35 cellular contexts compared by ENCODE assay signal in genomic region chr10:11714750-11715365, GRCh38.
"Had no signal": no experiment of that assay in that cellular context is flagged by ENCODE, and none has a peak within 500 bp of the region (broad histone marks: within the 10 kb centered on the region; RNA-seq: fewer than 3 reads in every experiment).

No MANE protein-coding gene starts in this region.

- DNase-seq: activated B cell treated with CpG ODN at 0.5 μM for 24 hours; activated CD4-positive, alpha-beta memory T cell treated with anti-CD3 and anti-CD28 coated beads for 36 hours; activated CD4-positive, alpha-beta T cell treated with anti-CD3 and anti-CD28 coated beads for 4 hours; activated CD4-positive, alpha-beta T cell treated with anti-CD3 and anti-CD28 coated beads, Interleukin-2, amount 50 U/mL, for 1 hour; activated CD4-positive, CD25-positive, alpha-beta regulatory T cell treated with anti-CD3 and anti-CD28 coated beads, Interleukin-2, amount 50 U/mL, for 72 hours; activated CD8-positive, alpha-beta memory T cell treated with anti-CD3 and anti-CD28 coated beads, Interleukin-2, amount 50 U/mL, for 4 hours; activated gamma-delta T cell treated with Interleukin-2 at 50 U/mL for 16 hours; activated naive CD4-positive, alpha-beta T cell treated with anti-CD3 and anti-CD28 coated beads, Interleukin-2, amount 10 ng/mL, durations not matched to agents 7 days and 5 days; activated naive CD8-positive, alpha-beta T cell treated with anti-CD3 and anti-CD28 coated beads, Interleukin-2, amount 50 U/mL, for 24 hours; activated T-cell treated with anti-CD3 and anti-CD28 coated beads for 4 hours; activated T-cell treated with anti-CD3 and anti-CD28 coated beads, Interleukin-2, amount 50 U/mL, for 4 hours; central memory CD4-positive, alpha-beta T cell; Karpas-422; KBM-7; NCI-H1105; NCI-H1417 treated with DMSO at 0.1 percent for 48 hours; NCI-H187 treated with DMSO at 0.1 percent for 48 hours; NCI-H2081; NCI-H2171 treated with DMSO at 0.1 percent for 48 hours; NCI-H2227 treated with DMSO at 0.1 percent for 48 hours; NCI-H446; NCI-H524 treated with DMSO at 0.1 percent for 48 hours; Peyer's patch; RPMI8226; SHP77 treated with DMSO at 0.1 percent for 48 hours; SW 1271 had no signal

- H3K27ac Mint-ChIP-seq: activated CD4-positive, alpha-beta memory T cell treated with anti-CD3 and anti-CD28 coated beads for 36 hours; activated naive CD4-positive, alpha-beta T cell treated with anti-CD3 and anti-CD28 coated beads, Interleukin-2, amount 10 ng/mL, durations not matched to agents 7 days and 5 days; activated naive CD8-positive, alpha-beta T cell; activated naive CD8-positive, alpha-beta T cell treated with anti-CD3 and anti-CD28 coated beads, Interleukin-2, amount 50 U/mL, for 24 hours; activated T-helper 1 cell treated with anti-CD3 and anti-CD28 coated beads, Interleukin-12 subunit alpha, Interleukin-12 subunit beta, Interleukin-2, Interleukin-4 antibody, amounts not matched to agents 30 ng/mL and 10 ng/mL and 1 ng/mL, durations not matched to agents 14 hours and 24 hours and 36 hours; brain; T-helper 2 cell treated with Interferon-gamma antibody and Interleukin-4, amounts not matched to agents 5 μg/mL and 100 μg/mL, for 36 hours had no signal

- H3K27ac ChIP-seq: SJSA1, VCaP had no signal

- H3K27me3 Mint-ChIP-seq: activated B cell treated with CpG ODN at 0.5 μM for 24 hours had no signal

- ATAC-seq: activated naive CD8-positive, alpha-beta T cell treated with anti-CD3 and anti-CD28 coated beads, Interleukin-2, amount 50 U/mL, for 24 hours; activated T-cell treated with anti-CD3 and anti-CD28 coated beads, Interleukin-2, amount 50 U/mL, for 4 hours; SK-N-SH treated with all-trans-retinoic acid at 6 μM for 48 hours had no signal

- H3K4me3 Mint-ChIP-seq: activated B cell treated with CpG ODN at 0.5 μM for 24 hours; activated CD4-positive, alpha-beta memory T cell treated with anti-CD3 and anti-CD28 coated beads for 36 hours; activated naive CD4-positive, alpha-beta T cell treated with anti-CD3 and anti-CD28 coated beads, Interleukin-2, amount 10 ng/mL, durations not matched to agents 7 days and 5 days; activated naive CD8-positive, alpha-beta T cell; activated naive CD8-positive, alpha-beta T cell treated with anti-CD3 and anti-CD28 coated beads, Interleukin-2, amount 50 U/mL, for 24 hours; activated T-cell treated with anti-CD3 and anti-CD28 coated beads, Interleukin-2, amount 50 U/mL, for 4 hours; activated T-helper 1 cell treated with anti-CD3 and anti-CD28 coated beads, Interleukin-12 subunit alpha, Interleukin-12 subunit beta, Interleukin-2, Interleukin-4 antibody, amounts not matched to agents 30 ng/mL and 10 ng/mL and 1 ng/mL, durations not matched to agents 14 hours and 24 hours and 36 hours; T-helper 2 cell treated with Interferon-gamma antibody and Interleukin-4, amounts not matched to agents 5 μg/mL and 100 μg/mL, for 36 hours had no signal

- H3K27me3 ChIP-seq: Peyer's patch had no signal

- H3K36me3 Mint-ChIP-seq: activated CD4-positive, alpha-beta memory T cell treated with anti-CD3 and anti-CD28 coated beads for 36 hours; brain had no signal

- H3K4me1 ChIP-seq: SJSA1 had no signal

- H3K4me3 ChIP-seq: Peyer's patch, SJSA1 had no signal

- H3K9me3 ChIP-seq: Peyer's patch had no signal

- H3K36me3 ChIP-seq: Peyer's patch, SJSA1 had no signal

- FAIRE-seq: bronchial epithelial cell, TTC549 had no signal
